ENCODE assay signal across 13 cellular contexts in genomic region chr5:152499816-152500575, GRCh38.
DNase-seq lines count a peak whose midpoint lies in the region; TF ChIP-seq lines count a peak whose summit lies in the region.
"Had no signal": no experiment of that assay in that cellular context is flagged by ENCODE, and none has a peak within 500 bp of the region (broad histone marks: within the 10 kb centered on the region; RNA-seq: fewer than 3 reads in every experiment).

No MANE protein-coding gene starts in this region.

- 0 out of 2 replicates have a peak, but pooled peaks cover 3% of the 10 kb centered on the region for H3K27me3 ChIP-seq in HAP-1 (ENCODE audit: low read depth)
- H3K27me3 ChIP-seq: BLaER1 had no signal

- no peaks in the 10 kb centered on the region for H3K4me1 ChIP-seq in HAP-1
- H3K4me1 ChIP-seq: BLaER1 had no signal

- peak; percentile 70 for DNase-seq in A172 (ENCODE audit: low spot score)
- DNase-seq in HT-29 (ENCODE audit: low spot score) = peak; percentile 83
- peak; percentile 10 for DNase-seq in fibroblast of mammary gland (ENCODE audit: low read depth)
- DNase-seq in renal cortical epithelial cell (ENCODE audit: low read depth) = peak; percentile 89
- no peak for DNase-seq in NCI-H146 treated with DMSO at 0.1 percent for 48 hours (lab: John Stamatoyannopoulos, UW; ENCODE audit: unreplicated experiment)
- no peak for DNase-seq in SKM-1 (lab: John Stamatoyannopoulos, UW; ENCODE audit: unreplicated experiment)
- no peak for DNase-seq in HAP-1 (ENCODE audit: low spot score in 2 of 2)
- DNase-seq: CD4-positive, alpha-beta memory T cell; GDM1; GM23248; HCEC 1CT; KBM-7 had no signal

- no peak overlapping the region for H3K4me3 ChIP-seq in fibroblast of mammary gland (ENCODE audit: control insufficient read depth, low read depth, low read length)
- H3K4me3 ChIP-seq in HAP-1 = no peak overlapping the region
- H3K4me3 ChIP-seq: BLaER1, GM23248 had no signal

- no peak for TF ChIP-seq CTCF in fibroblast of mammary gland (conservative IDR thresholded peaks at IDR 0.05; ENCODE audit: control insufficient read depth, insufficient read depth, low read depth, low read length)

- in situ Hi-C loops in HAP-1 (cut with MboI; ENCODE audit: low sequenced_read_pairs) = no loop called here

- H3K9me3 ChIP-seq in HAP-1 = no peaks in the 10 kb centered on the region
- H3K9me3 ChIP-seq: BLaER1 had no signal

- no peaks in the 10 kb centered on the region for H3K36me3 ChIP-seq in HAP-1 (replicated peaks)
- H3K36me3 ChIP-seq: BLaER1 had no signal

Comparison
In these comparisons a context has a peak if more than half of its experiments do, and no peak if none do; other contexts are left out.
1. DNase-seq: peak in A172 (single experiment), HT-29 (single experiment), fibroblast of mammary gland (single experiment) and renal cortical epithelial cell (single experiment); none in NCI-H146 treated with DMSO at 0.1 percent for 48 hours (single experiment), SKM-1 (single experiment) and HAP-1 (0 of 2).